ENCODE assay signal across 8 cellular contexts in genomic region chr15:83064859-83065258, GRCh38. TPM values are rescaled to one million over a fixed set of nuclear protein-coding genes. Genes with fewer than 3 reads are reported as not detected.
A peak's percentile ranks its signal among the peaks of the same experiment; 100 is the strongest.
DNase-seq lines count a peak whose midpoint lies in the region; ATAC-seq and TF ChIP-seq lines count a peak whose summit lies in the region.

No MANE protein-coding gene starts in this region.

- H3K9ac ChIP-seq in fibroblast of lung (ENCODE audit: insufficient read depth, low read length), result no peak overlapping the region

- no peak for DNase-seq in activated CD4-positive, alpha-beta T cell treated with anti-CD3 and anti-CD28 coated beads for 36 hours
- DNase-seq in activated CD4-positive, alpha-beta T cell treated with anti-CD3 and anti-CD28 coated beads, Interleukin-2, amount 50 U/mL, for 48 hours, result no peak
- DNase-seq in SJSA1 (ENCODE audit: low read depth in 1 of 2, low spot score in 2 of 2) (no peak), fibroblast of lung (ENCODE audit: low read depth in 2 of 2) (peak in 1 of 2 donors; percentile 36), COLO829 (ENCODE audit: low spot score) (no peak)
- no peak for DNase-seq in activated T-cell treated with anti-CD3 and anti-CD28 coated beads, Interleukin-2, amount 50 U/mL, for 1 hour

- peaks cover 5% of the 10 kb centered on the region for H4K20me1 ChIP-seq in fibroblast of lung (ENCODE audit: control insufficient read depth, extremely low read depth, insufficient read depth, low read length)

- H3K9me3 ChIP-seq in SJSA1 (replicated peaks), result no peaks in the 10 kb centered on the region
- no peaks in the 10 kb centered on the region for H3K9me3 ChIP-seq in fibroblast of lung (ENCODE audit: control insufficient read depth, insufficient read depth, low read depth, low read length)

- peak overlapping the region; percentile 79 for H3K4me3 Mint-ChIP-seq in activated CD4-positive, alpha-beta T cell treated with anti-CD3 and anti-CD28 coated beads for 36 hours
- peak overlapping the region; percentile 77 for H3K4me3 Mint-ChIP-seq in stimulated activated memory B cell treated with anti-CD40 and anti-IgM and Interleukin-4, amounts not matched to agents 10 μg/mL and 1 μg/mL and 100 μg/mL, for 72 hours

- peak overlapping the region; percentile 4 for H3K27ac Mint-ChIP-seq in activated CD4-positive, alpha-beta T cell treated with anti-CD3 and anti-CD28 coated beads for 36 hours
- peak overlapping the region; percentile 76 for H3K27ac Mint-ChIP-seq in stimulated activated memory B cell treated with anti-CD40 and anti-IgM and Interleukin-4, amounts not matched to agents 10 μg/mL and 1 μg/mL and 100 μg/mL, for 72 hours

- H3K27ac ChIP-seq in SJSA1 (no peak overlapping the region), fibroblast of lung (ENCODE audit: insufficient read depth, low read length) (no peak overlapping the region)

- H3K36me3 ChIP-seq in SJSA1, result peaks cover 51% of the 10 kb centered on the region
- peaks cover 1% of the 10 kb centered on the region for H3K36me3 ChIP-seq in fibroblast of lung (ENCODE audit: control insufficient read depth, insufficient read depth, low read length)

- POLR2A ChIA-PET in activated CD4-positive, alpha-beta T cell treated with anti-CD3 and anti-CD28 coated beads for 36 hours (lab: Charles Lee), result no interaction called here

- no peaks in the 10 kb centered on the region for H3K27me3 Mint-ChIP-seq in activated CD4-positive, alpha-beta T cell treated with anti-CD3 and anti-CD28 coated beads for 36 hours
- no peaks in the 10 kb centered on the region for H3K27me3 Mint-ChIP-seq in stimulated activated memory B cell treated with anti-CD40 and anti-IgM and Interleukin-4, amounts not matched to agents 10 μg/mL and 1 μg/mL and 100 μg/mL, for 72 hours

- H3K4me1 ChIP-seq in SJSA1 (replicated peaks), result peaks cover 16% of the 10 kb centered on the region
- peaks cover 3% of the 10 kb centered on the region for H3K4me1 ChIP-seq in fibroblast of lung (ENCODE audit: control insufficient read depth, extremely low read depth, insufficient read depth, low read length)

- H3K36me3 Mint-ChIP-seq in activated CD4-positive, alpha-beta T cell treated with anti-CD3 and anti-CD28 coated beads for 36 hours (ENCODE audit: low read depth), result peaks cover 14% of the 10 kb centered on the region
- H3K36me3 Mint-ChIP-seq in stimulated activated memory B cell treated with anti-CD40 and anti-IgM and Interleukin-4, amounts not matched to agents 10 μg/mL and 1 μg/mL and 100 μg/mL, for 72 hours, result peaks cover 8% of the 10 kb centered on the region

- H3K9me3 Mint-ChIP-seq in activated CD4-positive, alpha-beta T cell treated with anti-CD3 and anti-CD28 coated beads for 36 hours (ENCODE audit: low read depth), result peaks cover 4% of the 10 kb centered on the region
- H3K9me3 Mint-ChIP-seq in stimulated activated memory B cell treated with anti-CD40 and anti-IgM and Interleukin-4, amounts not matched to agents 10 μg/mL and 1 μg/mL and 100 μg/mL, for 72 hours, result no peaks in the 10 kb centered on the region

- H3K27me3 ChIP-seq in SJSA1 (replicated peaks) (no peaks in the 10 kb centered on the region), fibroblast of lung (ENCODE audit: control insufficient read depth, insufficient read depth, low read length) (no peaks in the 10 kb centered on the region)

- peaks cover 63% of the 10 kb centered on the region for H3K79me2 ChIP-seq in fibroblast of lung (ENCODE audit: control insufficient read depth, insufficient read depth, low read length)

- no peak for TF ChIP-seq CTCF in fibroblast of lung (conservative IDR thresholded peaks at IDR 0.05 in 1 of 2, IDR thresholded peaks at IDR 0.05 in 1 of 2; ENCODE audit: low read depth in 1 of 2, low read length in 2 of 2)

- peaks cover 20% of the 10 kb centered on the region for H3K4me1 Mint-ChIP-seq in activated CD4-positive, alpha-beta T cell treated with anti-CD3 and anti-CD28 coated beads for 36 hours
- H3K4me1 Mint-ChIP-seq in stimulated activated memory B cell treated with anti-CD40 and anti-IgM and Interleukin-4, amounts not matched to agents 10 μg/mL and 1 μg/mL and 100 μg/mL, for 72 hours, result peaks cover 24% of the 10 kb centered on the region

- peak overlapping the region; percentile 97 for H3K4me2 ChIP-seq in fibroblast of lung (ENCODE audit: extremely low read depth, insufficient read depth, low read length)

- no peak overlapping the region for H2AFZ ChIP-seq in fibroblast of lung (ENCODE audit: low read length)

- no peak for ATAC-seq in activated CD4-positive, alpha-beta T cell treated with anti-CD3 and anti-CD28 coated beads for 36 hours
- no peak for ATAC-seq in stimulated activated memory B cell treated with anti-CD40 and anti-IgM and Interleukin-4, amounts not matched to agents 10 μg/mL and 1 μg/mL and 100 μg/mL, for 72 hours
- no peak for ATAC-seq in HG02759 (IDR thresholded peaks at IDR 0.05; ENCODE audit: unreplicated experiment)

- CTCF ChIA-PET in activated CD4-positive, alpha-beta T cell treated with anti-CD3 and anti-CD28 coated beads for 36 hours (lab: Charles Lee), result interaction anchor here (1.0 to 1.6 kb wide), 2 partner anchors 11 to 54 kb away, joined by 3 to 4 read pairs; partner anchors contain the start of gene C15orf40

- intact Hi-C loops in activated CD4-positive, alpha-beta T cell treated with anti-CD3 and anti-CD28 coated beads for 36 hours (cut with DNase I, micrococcal nuclease), result loop anchor here in 1 of 2 experiments (5.0 kb wide), 2 partner anchors 803 to 1018 kb away; partner anchors contain the start of genes EFL1, MEX3B and SAXO2

- H3K4me3 ChIP-seq in SJSA1 (peak overlapping the region; percentile 95; the same call in 1 of the 2 replicates), fibroblast of lung (replicated peaks in 1 of 4; ENCODE audit: control extremely low read depth in 1 of 4, insufficient read depth in 1 of 4, low read depth in 3 of 4, low read length in 4 of 4) (peak overlapping the region; percentile 87 to 95 (median 92))

RNA-seq across cellular contexts. Expression of gene BTBD1, which starts 2.2 kb away (rescaled TPM):
- total RNA-seq in activated CD4-positive, alpha-beta T cell treated with anti-CD3 and anti-CD28 coated beads for 36 hours, result 10 to 100 TPM; 58.3 to 77.6 TPM
- total RNA-seq in SJSA1 (2014; rRNA removed; shearing (Covaris generic)), result 100 and 122 TPM in 2 replicates
- total RNA-seq in fibroblast of lung, result 93.2 and 105 TPM in 2 replicates
- 72.0 and 84.0 TPM in 2 replicates for polyA plus RNA-seq in fibroblast of lung
- polyA plus RNA-seq in fibroblast of lung (2012), result 54.1 and 56.7 TPM in 2 replicates
- 12.7 and 18.7 TPM in 2 replicates for polyA minus RNA-seq in fibroblast of lung (ENCODE audit: low replicate concordance)

RNA-seq across cellular contexts. Expression of gene TM6SF1, which starts 42.6 kb away (rescaled TPM):
- 1 to 10 TPM; 1.3 to 1.5 TPM for total RNA-seq in activated CD4-positive, alpha-beta T cell treated with anti-CD3 and anti-CD28 coated beads for 36 hours
- total RNA-seq in SJSA1 (2014; rRNA removed; shearing (Covaris generic)), result 0.38 and 2.2 TPM in 2 replicates
- total RNA-seq in fibroblast of lung, result 2.3 and 3.6 TPM in 2 replicates
- polyA plus RNA-seq in fibroblast of lung, result 3.2 and 3.9 TPM in 2 replicates
- polyA plus RNA-seq in fibroblast of lung (2012), result 2.7 and 3.6 TPM in 2 replicates
- 1.0 and 4.2 TPM in 2 replicates for polyA minus RNA-seq in fibroblast of lung (ENCODE audit: low replicate concordance)

RNA-seq across cellular contexts. Expression of gene C15orf40, which starts 53.4 kb away (rescaled TPM):
- 10 to 100 TPM; 20.2 to 23.1 TPM for total RNA-seq in activated CD4-positive, alpha-beta T cell treated with anti-CD3 and anti-CD28 coated beads for 36 hours
- 22.7 and 29.0 TPM in 2 replicates for total RNA-seq in SJSA1 (2014; rRNA removed; shearing (Covaris generic))
- 8.0 and 12.6 TPM in 2 replicates for total RNA-seq in fibroblast of lung
- 20.7 and 20.8 TPM in 2 replicates for polyA plus RNA-seq in fibroblast of lung
- 28.1 and 35.1 TPM in 2 replicates for polyA plus RNA-seq in fibroblast of lung (2012)
- polyA minus RNA-seq in fibroblast of lung (ENCODE audit: low replicate concordance), result 14.0 and 39.5 TPM in 2 replicates
